In the genomic region with DNA sequence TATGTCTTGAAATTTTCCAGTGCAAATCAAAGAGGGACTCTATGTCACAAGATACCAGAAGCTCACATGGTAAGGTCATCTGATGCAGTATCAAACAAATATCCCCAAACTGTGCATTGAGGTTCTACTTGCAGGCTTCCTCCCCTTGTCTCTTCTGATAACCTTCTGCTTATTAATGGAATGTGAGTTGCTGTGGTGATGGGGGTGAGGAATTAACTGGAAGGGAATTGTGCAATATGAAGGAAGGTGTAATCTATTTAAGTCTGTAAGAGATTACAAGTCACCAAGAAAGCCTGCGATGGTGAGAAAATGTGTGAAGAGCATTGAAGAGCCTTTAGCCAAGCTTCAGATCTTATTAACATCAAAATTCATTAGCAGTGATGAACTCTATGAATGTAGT, we compare ENCODE assay signal across 29 cellular contexts.
"Had no signal": no experiment of that assay in that cellular context is flagged by ENCODE, and none has a peak within 500 bp of the region (broad histone marks: within the 10 kb centered on the region; RNA-seq: fewer than 3 reads in every experiment).

No MANE protein-coding gene starts in this region.

- H3K4me3 ChIP-seq: adrenal gland, ascending aorta, coronary artery, dorsolateral prefrontal cortex, esophagus muscularis mucosa, gastroesophageal sphincter, heart right ventricle, hepatocyte had no signal

- DNase-seq: activated CD4-positive, alpha-beta memory T cell treated with anti-CD3 and anti-CD28 coated beads for 36 hours; activated CD4-positive, alpha-beta T cell treated with anti-CD3 and anti-CD28 coated beads for 36 hours; activated CD4-positive, alpha-beta T cell treated with anti-CD3 and anti-CD28 coated beads, Interleukin-2, amount 10 ng/mL, durations not matched to agents 24 days and 14 days; activated CD4-positive, CD25-positive, alpha-beta regulatory T cell; activated CD4-positive, CD25-positive, alpha-beta regulatory T cell treated with anti-CD3 and anti-CD28 coated beads, Interleukin-2, amount 50 U/mL, for 72 hours; activated CD8-positive, alpha-beta memory T cell treated with anti-CD3 and anti-CD28 coated beads, Interleukin-2, amount 50 U/mL, for 48 hours; activated effector memory CD4-positive, alpha-beta T cell treated with anti-CD3 and anti-CD28 coated beads, Interleukin-2, amount 50 U/mL, for 16 hours; activated naive CD4-positive, alpha-beta T cell treated with anti-CD3 and anti-CD28 coated beads for 36 hours; activated naive CD8-positive, alpha-beta T cell treated with anti-CD3 and anti-CD28 coated beads for 36 hours; activated naive CD8-positive, alpha-beta T cell treated with anti-CD3 and anti-CD28 coated beads, Interleukin-2, amount 50 U/mL, for 24 hours; activated T-cell treated with anti-CD3 and anti-CD28 coated beads for 4 hours; activated T-cell treated with anti-CD3 and anti-CD28 coated beads, Interleukin-2, amount 50 U/mL, for 24 hours; activated T-cell treated with anti-CD3 and anti-CD28 coated beads, Interleukin-2, amount 50 U/mL, for 72 hours; adrenal gland; brain microvascular endothelial cell; dorsolateral prefrontal cortex; effector memory CD4-positive, alpha-beta T cell; endodermal cell; erythroblast; foreskin melanocyte; heart right ventricle; T-helper 2 cell had no signal

- FAIRE-seq: bronchial epithelial cell had no signal

- ATAC-seq: activated CD4-positive, alpha-beta T cell treated with anti-CD3 and anti-CD28 coated beads for 36 hours; activated naive CD8-positive, alpha-beta T cell treated with anti-CD3 and anti-CD28 coated beads, Interleukin-2, amount 50 U/mL, for 24 hours; activated T-cell treated with anti-CD3 and anti-CD28 coated beads, Interleukin-2, amount 50 U/mL, for 72 hours; activated T-helper 17 cell treated with anti-CD3 and anti-CD28 coated beads, Interleukin-2, amount 50 U/mL, for 72 hours; gastroesophageal sphincter; heart right ventricle had no signal
